Comparison of ENCODE assay signal across 16 cellular contexts in genomic region chr3:95235916-95236315, GRCh38.
DNase-seq lines count a peak whose midpoint lies in the region; ATAC-seq lines count a peak whose summit lies in the region.
"Had no signal": no experiment of that assay in that cellular context is flagged by ENCODE, and none has a peak within 500 bp of the region (broad histone marks: within the 10 kb centered on the region; RNA-seq: fewer than 3 reads in every experiment).

No MANE protein-coding gene starts in this region.

- no peak for ATAC-seq in HG03175 (IDR thresholded peaks at IDR 0.05; ENCODE audit: unreplicated experiment)
- ATAC-seq in activated T-cell treated with anti-CD3 and anti-CD28 coated beads, Interleukin-2, amount 50 U/mL, for 72 hours (replicated peaks in 1 of 2): no peak
- no peak for ATAC-seq in GM19452 (IDR thresholded peaks at IDR 0.05; ENCODE audit: unreplicated experiment)

- peak; percentile 10 for DNase-seq in HT1080 (ENCODE audit: low read depth)
- DNase-seq in amniotic epithelial cell (ENCODE audit: low read depth): peak; percentile 7
- DNase-seq in inferior parietal cortex (ENCODE audit: extremely low spot score): peak; percentile 39
- peak; percentile 10 for DNase-seq in occipital lobe (lab: John Stamatoyannopoulos, UW)
- DNase-seq in SKM-1 (lab: John Stamatoyannopoulos, UW; ENCODE audit: unreplicated experiment): no peak
- DNase-seq in activated T-cell treated with anti-CD3 and anti-CD28 coated beads, Interleukin-2, amount 50 U/mL, for 72 hours: no peak
- DNase-seq: ACHN; C1 segment of cervical spinal cord; Calu3; CD4-positive, alpha-beta T cell; DND-41; GDM1; IMR-90 had no signal

- peaks cover 7 to 10% of the 10 kb centered on the region in 2 donors for H3K9me3 Mint-ChIP-seq in activated T-cell treated with anti-CD3 and anti-CD28 coated beads, Interleukin-2, amount 50 U/mL, for 72 hours
- H3K9me3 Mint-ChIP-seq: CD4-positive, alpha-beta T cell had no signal

- H3K27me3 Mint-ChIP-seq in activated T-cell treated with anti-CD3 and anti-CD28 coated beads, Interleukin-2, amount 50 U/mL, for 72 hours (ENCODE audit: low read depth): no peaks in the 10 kb centered on the region
- H3K27me3 Mint-ChIP-seq: B cell; CD4-positive, alpha-beta T cell had no signal

- H3K4me3 Mint-ChIP-seq in activated T-cell treated with anti-CD3 and anti-CD28 coated beads, Interleukin-2, amount 50 U/mL, for 72 hours: no peak overlapping the region
- H3K4me3 Mint-ChIP-seq: B cell; CD4-positive, alpha-beta T cell had no signal

- H3K4me1 Mint-ChIP-seq in activated T-cell treated with anti-CD3 and anti-CD28 coated beads, Interleukin-2, amount 50 U/mL, for 72 hours (ENCODE audit: low read depth): no peaks in the 10 kb centered on the region
- H3K4me1 Mint-ChIP-seq: B cell had no signal

- H3K27ac Mint-ChIP-seq in activated T-cell treated with anti-CD3 and anti-CD28 coated beads, Interleukin-2, amount 50 U/mL, for 72 hours: no peak overlapping the region
- H3K27ac Mint-ChIP-seq: B cell; CD4-positive, alpha-beta T cell had no signal

- H3K36me3 Mint-ChIP-seq in activated T-cell treated with anti-CD3 and anti-CD28 coated beads, Interleukin-2, amount 50 U/mL, for 72 hours (ENCODE audit: insufficient read depth in 2 of 2): no peaks in the 10 kb centered on the region

Comparison
In these comparisons a context has a peak if more than half of its experiments do, and no peak if none do; other contexts are left out.
1. DNase-seq: peak in HT1080 (single experiment), amniotic epithelial cell (single experiment), inferior parietal cortex (single experiment) and occipital lobe (single experiment); none in SKM-1 (single experiment) and activated T-cell treated with anti-CD3 and anti-CD28 coated beads, Interleukin-2, amount 50 U/mL, for 72 hours (0 of 2).